ENCODE assay signal across 1 cellular context in the genomic region with DNA sequence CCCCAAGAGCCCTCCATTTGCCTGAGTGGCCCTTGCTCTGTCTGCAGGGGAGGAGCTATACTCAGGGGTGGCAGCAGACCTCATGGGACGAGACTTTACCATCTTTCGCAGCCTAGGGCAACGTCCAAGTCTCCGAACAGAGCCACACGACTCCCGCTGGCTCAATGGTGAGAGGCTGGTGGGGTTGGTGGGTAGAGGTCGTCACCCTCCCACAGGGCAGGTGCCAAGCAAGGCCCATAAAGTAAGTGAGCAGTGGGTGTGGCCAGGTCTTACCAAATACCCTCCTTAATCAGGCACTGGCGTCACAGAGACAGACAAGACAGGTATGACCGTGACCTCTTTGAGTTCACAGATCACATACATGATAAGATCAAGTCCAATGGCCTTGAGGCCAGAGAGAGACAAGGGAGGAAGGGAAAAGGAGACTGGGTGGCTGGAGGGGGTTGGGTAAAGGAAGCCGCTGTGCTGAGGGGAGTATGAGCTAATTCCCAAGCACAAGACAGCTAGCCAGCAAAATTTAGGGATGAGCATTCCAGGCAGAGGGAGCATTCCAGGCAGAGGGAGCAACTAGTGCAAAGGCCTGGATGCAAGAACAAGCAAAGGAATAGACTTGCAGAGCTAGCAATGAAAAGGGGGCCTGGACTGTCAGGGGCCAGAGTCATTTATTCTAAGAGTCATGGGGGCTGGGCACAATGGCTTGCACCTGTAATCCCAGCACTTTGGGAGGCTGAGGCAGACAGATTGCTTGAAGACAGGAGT.
TF ChIP-seq lines count a peak whose summit lies in the region.

No MANE protein-coding gene starts in this region.

TF ChIP-seq in HepG2, 621 proteins besides CTCF, POLR2A, EP300 and RAD21 (continued from another document):
- TF ChIP-seq ARID5B (CRISPR knock-in tag; IDR thresholded peaks at IDR 0.05) (peak; percentile 69), CEBPG (CRISPR knock-in tag; IDR thresholded peaks at IDR 0.05) (peak; percentile 61), STAG1 (CRISPR knock-in tag; IDR thresholded peaks at IDR 0.05) (no peak), IKZF1 (IDR thresholded peaks at IDR 0.05) (no peak), HDAC6 (IDR thresholded peaks at IDR 0.05; ENCODE audit: low read depth, low read length) (no peak), HHEX (CRISPR knock-in tag; IDR thresholded peaks at IDR 0.05) (no peak), KDM2A (CRISPR knock-in tag; IDR thresholded peaks at IDR 0.05; ENCODE audit: borderline replicate concordance, low read depth) (peak; percentile 47), HDAC2 (CRISPR knock-in tag; IDR thresholded peaks at IDR 0.05) (peak; percentile 77), ZSCAN25 (CRISPR knock-in tag; IDR thresholded peaks at IDR 0.05) (no peak; the same call in 1 of the 2 replicates), KAT8 (CRISPR knock-in tag; IDR thresholded peaks at IDR 0.05) (peak; percentile 33; the same call in 1 of the 2 replicates), ZNF746 (CRISPR knock-in tag; IDR thresholded peaks at IDR 0.05) (peak; percentile 57; the same call in 1 of the 2 replicates), SKIL (CRISPR knock-in tag; IDR thresholded peaks at IDR 0.05; ENCODE audit: borderline replicate concordance) (peak; percentile 96), GATA4 (IDR thresholded peaks at IDR 0.05; ENCODE audit: borderline replicate concordance, low read depth) (peak; percentile 71; the same call in 1 of the 2 replicates), PHF21A (CRISPR knock-in tag; IDR thresholded peaks at IDR 0.05) (peak; percentile 51; the same call in 1 of the 2 replicates), BCL6 (CRISPR knock-in tag; IDR thresholded peaks at IDR 0.05) (peak; percentile 59; the same call in 1 of the 2 replicates), TARDBP (CRISPR knock-in tag; IDR thresholded peaks at IDR 0.05) (0 out of 2 replicates have a peak, but pooled peaks have one; percentile 43), MAZ (IDR thresholded peaks at IDR 0.05; ENCODE audit: borderline replicate concordance, low read depth, low read length) (no peak), MAZ (CRISPR knock-in tag; IDR thresholded peaks at IDR 0.05; ENCODE audit: low read depth) (no peak), ZNF7 (CRISPR knock-in tag; IDR thresholded peaks at IDR 0.05) (no peak), ARID4A (CRISPR knock-in tag; IDR thresholded peaks at IDR 0.05; ENCODE audit: borderline replicate concordance) (peak; percentile 14; the same call in 1 of the 2 replicates), PRDM10 (CRISPR knock-in tag; IDR thresholded peaks at IDR 0.05; ENCODE audit: low read depth) (0 out of 2 replicates have a peak, but pooled peaks have one; percentile 37), PPARG (CRISPR knock-in tag; conservative IDR thresholded peaks at IDR 0.05) (0 out of 2 replicates have a peak, but pooled peaks have one; percentile 20), FOSL2 (CRISPR knock-in tag; IDR thresholded peaks at IDR 0.05) (peak; percentile 56; the same call in 1 of the 2 replicates)
- TF ChIP-seq, protein P1, sequence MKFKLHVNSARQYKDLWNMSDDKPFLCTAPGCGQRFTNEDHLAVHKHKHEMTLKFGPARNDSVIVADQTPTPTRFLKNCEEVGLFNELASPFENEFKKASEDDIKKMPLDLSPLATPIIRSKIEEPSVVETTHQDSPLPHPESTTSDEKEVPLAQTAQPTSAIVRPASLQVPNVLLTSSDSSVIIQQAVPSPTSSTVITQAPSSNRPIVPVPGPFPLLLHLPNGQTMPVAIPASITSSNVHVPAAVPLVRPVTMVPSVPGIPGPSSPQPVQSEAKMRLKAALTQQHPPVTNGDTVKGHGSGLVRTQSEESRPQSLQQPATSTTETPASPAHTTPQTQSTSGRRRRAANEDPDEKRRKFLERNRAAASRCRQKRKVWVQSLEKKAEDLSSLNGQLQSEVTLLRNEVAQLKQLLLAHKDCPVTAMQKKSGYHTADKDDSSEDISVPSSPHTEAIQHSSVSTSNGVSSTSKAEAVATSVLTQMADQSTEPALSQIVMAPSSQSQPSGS (CRISPR knock-in tag; IDR thresholded peaks at IDR 0.05): peak; percentile 71; the same call in 1 of the 2 replicates
- TF ChIP-seq, protein P2, sequence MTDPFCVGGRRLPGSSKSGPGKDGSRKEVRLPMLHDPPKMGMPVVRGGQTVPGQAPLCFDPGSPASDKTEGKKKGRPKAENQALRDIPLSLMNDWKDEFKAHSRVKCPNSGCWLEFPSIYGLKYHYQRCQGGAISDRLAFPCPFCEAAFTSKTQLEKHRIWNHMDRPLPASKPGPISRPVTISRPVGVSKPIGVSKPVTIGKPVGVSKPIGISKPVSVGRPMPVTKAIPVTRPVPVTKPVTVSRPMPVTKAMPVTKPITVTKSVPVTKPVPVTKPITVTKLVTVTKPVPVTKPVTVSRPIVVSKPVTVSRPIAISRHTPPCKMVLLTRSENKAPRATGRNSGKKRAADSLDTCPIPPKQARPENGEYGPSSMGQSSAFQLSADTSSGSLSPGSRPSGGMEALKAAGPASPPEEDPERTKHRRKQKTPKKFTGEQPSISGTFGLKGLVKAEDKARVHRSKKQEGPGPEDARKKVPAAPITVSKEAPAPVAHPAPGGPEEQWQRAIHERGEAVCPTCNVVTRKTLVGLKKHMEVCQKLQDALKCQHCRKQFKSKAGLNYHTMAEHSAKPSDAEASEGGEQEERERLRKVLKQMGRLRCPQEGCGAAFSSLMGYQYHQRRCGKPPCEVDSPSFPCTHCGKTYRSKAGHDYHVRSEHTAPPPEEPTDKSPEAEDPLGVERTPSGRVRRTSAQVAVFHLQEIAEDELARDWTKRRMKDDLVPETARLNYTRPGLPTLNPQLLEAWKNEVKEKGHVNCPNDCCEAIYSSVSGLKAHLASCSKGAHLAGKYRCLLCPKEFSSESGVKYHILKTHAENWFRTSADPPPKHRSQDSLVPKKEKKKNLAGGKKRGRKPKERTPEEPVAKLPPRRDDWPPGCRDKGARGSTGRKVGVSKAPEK (CRISPR knock-in tag; IDR thresholded peaks at IDR 0.05; ENCODE audit: borderline replicate concordance): no peak
TF ChIP-seq in HepG2: peak in this region for 97.
